In the genomic region with DNA sequence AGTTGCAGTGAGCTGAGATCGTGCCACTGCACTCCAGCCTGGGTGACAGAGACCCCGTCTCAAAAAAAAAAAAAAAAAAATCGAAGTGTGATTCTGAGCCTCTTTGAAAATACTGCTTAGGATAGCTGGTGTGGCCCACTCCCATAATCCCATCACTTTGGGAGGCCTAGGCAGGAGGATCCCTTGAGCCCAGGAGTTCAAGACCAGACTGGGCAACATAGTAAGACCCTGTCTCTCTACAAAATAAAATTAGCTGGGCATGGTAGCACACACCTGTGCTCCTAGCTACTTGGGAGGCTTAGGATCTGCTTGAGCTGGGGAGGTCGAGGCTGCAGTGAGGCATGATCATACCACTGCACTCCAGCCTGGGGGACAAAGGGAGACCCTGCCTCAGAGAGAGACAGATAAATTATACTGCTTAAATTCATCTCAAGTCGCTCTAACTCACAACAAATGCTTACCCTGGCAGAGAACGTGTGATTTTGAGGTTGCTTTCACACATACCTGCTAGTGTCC, we compare ENCODE assay signal across 1 cellular context.
TF ChIP-seq lines count a peak whose summit lies in the region.

No MANE protein-coding gene starts in this region.

TF ChIP-seq in HepG2, 621 proteins besides CTCF, POLR2A, EP300 and RAD21:
- no peak for TF ChIP-seq SOX13 (IDR thresholded peaks at IDR 0.05)
- TF ChIP-seq SOX13 (CRISPR knock-in tag; conservative IDR thresholded peaks at IDR 0.05 in 1 of 2, IDR thresholded peaks at IDR 0.05 in 1 of 2): no peak
- TF ChIP-seq NCOA1 (CRISPR knock-in tag; IDR thresholded peaks at IDR 0.05): 0 out of 2 replicates have a peak, but pooled peaks have one; percentile 24
- 0 out of 2 replicates have a peak, but pooled peaks have one; percentile 36 for TF ChIP-seq ZNF414 (CRISPR knock-in tag; IDR thresholded peaks at IDR 0.05)
- TF ChIP-seq DBP (CRISPR knock-in tag; IDR thresholded peaks at IDR 0.05; ENCODE audit: not compliant biosample characterization): no peak
- TF ChIP-seq, protein P1, sequence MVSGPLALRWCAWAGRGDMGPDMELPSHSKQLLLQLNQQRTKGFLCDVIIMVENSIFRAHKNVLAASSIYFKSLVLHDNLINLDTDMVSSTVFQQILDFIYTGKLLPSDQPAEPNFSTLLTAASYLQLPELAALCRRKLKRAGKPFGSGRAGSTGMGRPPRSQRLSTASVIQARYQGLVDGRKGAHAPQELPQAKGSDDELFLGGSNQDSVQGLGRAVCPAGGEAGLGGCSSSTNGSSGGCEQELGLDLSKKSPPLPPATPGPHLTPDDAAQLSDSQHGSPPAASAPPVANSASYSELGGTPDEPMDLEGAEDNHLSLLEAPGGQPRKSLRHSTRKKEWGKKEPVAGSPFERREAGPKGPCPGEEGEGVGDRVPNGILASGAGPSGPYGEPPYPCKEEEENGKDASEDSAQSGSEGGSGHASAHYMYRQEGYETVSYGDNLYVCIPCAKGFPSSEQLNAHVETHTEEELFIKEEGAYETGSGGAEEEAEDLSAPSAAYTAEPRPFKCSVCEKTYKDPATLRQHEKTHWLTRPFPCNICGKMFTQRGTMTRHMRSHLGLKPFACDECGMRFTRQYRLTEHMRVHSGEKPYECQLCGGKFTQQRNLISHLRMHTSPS (CRISPR knock-in tag; IDR thresholded peaks at IDR 0.05; ENCODE audit: low read depth): 0 out of 2 replicates have a peak, but pooled peaks have one; percentile 29
- no peak for TF ChIP-seq ZNF256 (CRISPR knock-in tag; conservative IDR thresholded peaks at IDR 0.05)
- TF ChIP-seq GATAD1 (CRISPR knock-in tag; IDR thresholded peaks at IDR 0.05): no peak
- TF ChIP-seq ZNF572 (CRISPR knock-in tag; IDR thresholded peaks at IDR 0.05): 0 out of 2 replicates have a peak, but pooled peaks have one; percentile 34
- no peak for TF ChIP-seq ZNF337 (CRISPR knock-in tag; IDR thresholded peaks at IDR 0.05; ENCODE audit: borderline replicate concordance, low read depth)
- 0 out of 2 replicates have a peak, but pooled peaks have one; percentile 28 for TF ChIP-seq ZNF30 (CRISPR knock-in tag; IDR thresholded peaks at IDR 0.05)
- TF ChIP-seq ESRRA (CRISPR knock-in tag; IDR thresholded peaks at IDR 0.05; ENCODE audit: low read depth): no peak
- TF ChIP-seq MXD4 (CRISPR knock-in tag; IDR thresholded peaks at IDR 0.05): no peak
- TF ChIP-seq, protein P2, sequence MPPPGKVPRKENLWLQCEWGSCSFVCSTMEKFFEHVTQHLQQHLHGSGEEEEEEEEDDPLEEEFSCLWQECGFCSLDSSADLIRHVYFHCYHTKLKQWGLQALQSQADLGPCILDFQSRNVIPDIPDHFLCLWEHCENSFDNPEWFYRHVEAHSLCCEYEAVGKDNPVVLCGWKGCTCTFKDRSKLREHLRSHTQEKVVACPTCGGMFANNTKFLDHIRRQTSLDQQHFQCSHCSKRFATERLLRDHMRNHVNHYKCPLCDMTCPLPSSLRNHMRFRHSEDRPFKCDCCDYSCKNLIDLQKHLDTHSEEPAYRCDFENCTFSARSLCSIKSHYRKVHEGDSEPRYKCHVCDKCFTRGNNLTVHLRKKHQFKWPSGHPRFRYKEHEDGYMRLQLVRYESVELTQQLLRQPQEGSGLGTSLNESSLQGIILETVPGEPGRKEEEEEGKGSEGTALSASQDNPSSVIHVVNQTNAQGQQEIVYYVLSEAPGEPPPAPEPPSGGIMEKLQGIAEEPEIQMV (CRISPR knock-in tag; IDR thresholded peaks at IDR 0.05; ENCODE audit: low read depth): no peak
- peak; percentile 9; the same call in 1 of the 2 replicates for TF ChIP-seq FOXC1 (CRISPR knock-in tag; IDR thresholded peaks at IDR 0.05; ENCODE audit: borderline replicate concordance)
- 0 out of 2 replicates have a peak, but pooled peaks have one; percentile 10 for TF ChIP-seq TP53 (CRISPR knock-in tag; conservative IDR thresholded peaks at IDR 0.05)
- 0 out of 2 replicates have a peak, but pooled peaks have one; percentile 14 for TF ChIP-seq ZNF33B (CRISPR knock-in tag; IDR thresholded peaks at IDR 0.05)
- no peak for TF ChIP-seq CEBPB (IDR thresholded peaks at IDR 0.05; ENCODE audit: borderline replicate concordance, low read depth, low read length)
- no peak for TF ChIP-seq ZNF850 (CRISPR knock-in tag; conservative IDR thresholded peaks at IDR 0.05)
- TF ChIP-seq USF2 (IDR thresholded peaks at IDR 0.05; ENCODE audit: low read depth, low read length): no peak
- TF ChIP-seq USF2 (CRISPR knock-in tag; IDR thresholded peaks at IDR 0.05; ENCODE audit: borderline replicate concordance): 0 out of 2 replicates have a peak, but pooled peaks have one; percentile 31
- TF ChIP-seq NBN (conservative IDR thresholded peaks at IDR 0.05): no peak
- no peak for TF ChIP-seq ZNF326 (CRISPR knock-in tag; IDR thresholded peaks at IDR 0.05; ENCODE audit: borderline replicate concordance)
- TF ChIP-seq EED (CRISPR knock-in tag; IDR thresholded peaks at IDR 0.05): 0 out of 2 replicates have a peak, but pooled peaks have one; percentile 59
- 0 out of 2 replicates have a peak, but pooled peaks have one; percentile 3 for TF ChIP-seq CBX5 (CRISPR knock-in tag; IDR thresholded peaks at IDR 0.05; ENCODE audit: borderline replicate concordance)
- peak; percentile 69; the same call in 1 of the 2 replicates for TF ChIP-seq ZNF772 (CRISPR knock-in tag; IDR thresholded peaks at IDR 0.05)
- no peak; the same call in 1 of the 2 replicates for TF ChIP-seq ARID4A (CRISPR knock-in tag; IDR thresholded peaks at IDR 0.05; ENCODE audit: borderline replicate concordance)
- 0 out of 2 replicates have a peak, but pooled peaks have one; percentile 20 for TF ChIP-seq E2F2 (CRISPR knock-in tag; IDR thresholded peaks at IDR 0.05; ENCODE audit: borderline replicate concordance)
- no peak for TF ChIP-seq MEIS2 (CRISPR knock-in tag; IDR thresholded peaks at IDR 0.05)
- TF ChIP-seq ZNF121 (CRISPR knock-in tag; IDR thresholded peaks at IDR 0.05): peak; percentile 95
- peak; percentile 6; the same call in 1 of the 2 replicates for TF ChIP-seq ZNF263 (CRISPR knock-in tag; IDR thresholded peaks at IDR 0.05)
- TF ChIP-seq, protein P3, sequence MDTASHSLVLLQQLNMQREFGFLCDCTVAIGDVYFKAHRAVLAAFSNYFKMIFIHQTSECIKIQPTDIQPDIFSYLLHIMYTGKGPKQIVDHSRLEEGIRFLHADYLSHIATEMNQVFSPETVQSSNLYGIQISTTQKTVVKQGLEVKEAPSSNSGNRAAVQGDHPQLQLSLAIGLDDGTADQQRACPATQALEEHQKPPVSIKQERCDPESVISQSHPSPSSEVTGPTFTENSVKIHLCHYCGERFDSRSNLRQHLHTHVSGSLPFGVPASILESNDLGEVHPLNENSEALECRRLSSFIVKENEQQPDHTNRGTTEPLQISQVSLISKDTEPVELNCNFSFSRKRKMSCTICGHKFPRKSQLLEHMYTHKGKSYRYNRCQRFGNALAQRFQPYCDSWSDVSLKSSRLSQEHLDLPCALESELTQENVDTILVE (CRISPR knock-in tag; IDR thresholded peaks at IDR 0.05): no peak
